11 cellular contexts compared by ENCODE assay signal in the genomic region with DNA sequence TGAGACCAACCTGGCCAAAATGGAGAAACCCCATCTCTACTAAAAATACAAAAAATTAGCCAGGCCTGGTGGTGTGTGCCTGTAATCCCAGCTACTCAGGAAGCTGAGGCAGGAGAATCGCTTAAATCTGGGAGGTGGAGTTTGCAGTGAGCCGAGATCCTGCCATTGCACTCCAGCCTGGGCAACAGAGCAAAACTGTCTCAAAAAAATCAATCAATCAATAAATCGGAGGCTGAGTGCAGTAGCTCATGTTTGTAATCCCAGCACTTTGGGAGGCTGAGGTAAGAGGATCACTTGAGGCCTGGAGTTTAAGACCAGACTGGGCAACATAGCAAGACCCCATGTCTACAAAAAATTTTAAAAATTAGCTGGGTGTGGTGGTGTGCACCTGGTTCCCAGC. TPM values are rescaled to one million over a fixed set of nuclear protein-coding genes. Genes with fewer than 3 reads are reported as not detected.
A peak's percentile ranks its signal among the peaks of the same experiment; 100 is the strongest.
DNase-seq lines count a peak whose midpoint lies in the region; ATAC-seq, FAIRE-seq and TF ChIP-seq lines count a peak whose summit lies in the region.
"Not testable (repeated sequence)": the region's sequence is repeated elsewhere in the genome, so short reads cannot be mapped to it uniquely, and the experiment has no call there.
"Had no signal": no experiment of that assay in that cellular context is flagged by ENCODE, and none has a peak within 500 bp of the region (broad histone marks: within the 10 kb centered on the region; RNA-seq: fewer than 3 reads in every experiment).

No MANE protein-coding gene starts in this region.

- H3K4me1 ChIP-seq in HUES48 (ENCODE audit: control insufficient read depth, insufficient read depth, low read length): peaks cover 24% of the 10 kb centered on the region
- H3K4me1 ChIP-seq in H1 (replicated peaks in 1 of 4; ENCODE audit: control insufficient read depth in 3 of 4, insufficient read depth in 4 of 4, low read length in 3 of 4): not testable (repeated sequence)

- H3K4me2 ChIP-seq in H1 (ENCODE audit: insufficient read depth in 1 of 2, low read depth in 2 of 2, low read length in 2 of 2): not testable (repeated sequence)

- H2BK20ac ChIP-seq in H1 (ENCODE audit: low read length): not testable (repeated sequence)

- H3K27ac ChIP-seq in 22Rv1 (peak overlapping the region; percentile 53), HUES48 (ENCODE audit: low read depth, low read length) (peak overlapping the region; percentile 30)
- not testable (repeated sequence) for H3K27ac ChIP-seq in H1 (ENCODE audit: low read depth, low read length)

- not testable (repeated sequence) for H3K23me2 ChIP-seq in H1 (ENCODE audit: low read depth, low read length)

- H3K79me1 ChIP-seq in H1 (ENCODE audit: low read depth, low read length): not testable (repeated sequence)

- POLR2A ChIA-PET in H1 (lab: Charles Lee; ENCODE audit: partially characterized antibody): interaction anchor here (0.8 to 18.6 kb wide), 14 partner anchors 15 to 885 kb away, joined by 3 to 771 read pairs (median 4); partner anchors contain the start of genes RPSA and SLC25A38

- FAIRE-seq in H1 (lab: Jason Lieb, UNC): not testable (repeated sequence)

- not testable (repeated sequence) for H4K8ac ChIP-seq in H1 (ENCODE audit: extremely low read depth, insufficient read depth, low read length)

- H3K27me3 ChIP-seq in HUES48 (ENCODE audit: control insufficient read depth, insufficient read depth, low read length); H1 (replicated peaks in 1 of 4; ENCODE audit: control insufficient read depth in 3 of 4, extremely low read depth in 1 of 4, insufficient read depth in 3 of 4, low read length in 3 of 4): not testable (repeated sequence)

- H2AK5ac ChIP-seq in H1 (ENCODE audit: low read depth, low read length): not testable (repeated sequence)

- not testable (repeated sequence) for H4K20me1 ChIP-seq in H1 (replicated peaks in 1 of 2; ENCODE audit: control insufficient read depth in 1 of 2, insufficient read depth in 2 of 2, low read length in 2 of 2)

- peaks cover 39% of the 10 kb centered on the region for H3K36me3 ChIP-seq in HUES48 (ENCODE audit: control insufficient read depth, insufficient read depth, low read length)
- H3K36me3 ChIP-seq in H1 (ENCODE audit: control insufficient read depth in 2 of 4, insufficient read depth in 4 of 4, low read length in 3 of 4): peaks cover 17 to 45% (median 34%) of the 10 kb centered on the region in 4 experiments

- not testable (repeated sequence) for H3K56ac ChIP-seq in H1 (replicated peaks; ENCODE audit: insufficient read length, low read depth, low read length)

- not testable (repeated sequence) for H4K5ac ChIP-seq in H1 (ENCODE audit: insufficient read length, low read depth, low read length)

- not testable (repeated sequence) for H3K27me3 Mint-ChIP-seq in T-helper 17 cell

- peak in 1 of 2 experiments; percentile 11; a peak in 1 of 3 replicates for TF ChIP-seq POLR2A in H1 (IDR thresholded peaks at IDR 0.05; ENCODE audit: control extremely low read depth in 1 of 2, low read depth in 2 of 2, low read length in 2 of 2)

- not testable (repeated sequence) for TF ChIP-seq EP300 in H1 (IDR thresholded peaks at IDR 0.05; ENCODE audit: borderline replicate concordance in 1 of 2, low read depth in 2 of 2, low read length in 2 of 2)

- not testable (repeated sequence) for H3K4ac ChIP-seq in H1 (replicated peaks; ENCODE audit: insufficient read length, low read depth, low read length)

- not testable (repeated sequence) for TF ChIP-seq CTCF in 22Rv1 (IDR thresholded peaks at IDR 0.05); H1 (IDR thresholded peaks at IDR 0.05; ENCODE audit: control extremely low read depth in 1 of 3, insufficient read depth in 1 of 3, low read depth in 1 of 3, low read length in 3 of 3)

- H2BK5ac ChIP-seq in H1 (ENCODE audit: low read depth, low read length): not testable (repeated sequence)

- H2BK120ac ChIP-seq in H1 (replicated peaks; ENCODE audit: low read depth, low read length): not testable (repeated sequence)

- peak; percentile 33 for DNase-seq in DMS 273 (lab: John Stamatoyannopoulos, UW; ENCODE audit: unreplicated experiment)
- DNase-seq in T-helper 17 cell; activated naive CD4-positive, alpha-beta T cell treated with anti-CD3 and anti-CD28 coated beads, Interleukin-2, amount 50 U/mL, for 72 hours (ENCODE audit: low spot score in 2 of 2); H1 (ENCODE audit: low read depth in 1 of 2, low spot score in 2 of 2); stimulated activated effector memory CD8-positive, alpha-beta T cell treated with anti-CD3 and anti-CD28 coated beads, Interleukin-12 subunit alpha, Interleukin-12 subunit beta, amount 100 ng/mL, for 72 hours (ENCODE audit: low spot score in 2 of 2): not testable (repeated sequence)
- DNase-seq in activated CD8-positive, alpha-beta memory T cell treated with anti-CD3 and anti-CD28 coated beads for 24 hours: peak; percentile 67

- H3K23ac ChIP-seq in H1 (ENCODE audit: insufficient read length): not testable (repeated sequence)

- H3K18ac ChIP-seq in H1 (ENCODE audit: extremely low read depth, low read length): not testable (repeated sequence)

- not testable (repeated sequence) for TF ChIP-seq RAD21 in H1 (IDR thresholded peaks at IDR 0.05 in 1 of 2, conservative IDR thresholded peaks at IDR 0.05 in 1 of 2; ENCODE audit: low read depth in 2 of 2, low read length in 2 of 2)

- not testable (repeated sequence) for H2AFZ ChIP-seq in H1 (ENCODE audit: low read length)

- H3K9me3 Mint-ChIP-seq in activated naive CD4-positive, alpha-beta T cell treated with anti-CD3 and anti-CD28 coated beads, Interleukin-2, amount 50 U/mL, for 72 hours; stimulated activated effector memory CD8-positive, alpha-beta T cell treated with anti-CD3 and anti-CD28 coated beads, Interleukin-12 subunit alpha, Interleukin-12 subunit beta, amount 100 ng/mL, for 72 hours: not testable (repeated sequence)

- H3K14ac ChIP-seq in H1 (ENCODE audit: insufficient read length): not testable (repeated sequence)

- WGBS in H1 (ENCODE audit: extremely low coverage in 1 of 2, insufficient coverage in 1 of 2, insufficient read length in 1 of 2, insufficient replicate concordance in 2 of 2, low coverage in 1 of 2, low lambda C conversion rate in 2 of 2, missing lambda C conversion rate in 1 of 2), 2 experiments: 94% methylated on average over 3 of the region's 3 CpGs; no CpG with 5 or more reads in 1 of the 2 experiments

- peaks cover 24% of the 10 kb centered on the region for H3K4me1 Mint-ChIP-seq in T-helper 17 cell
- peaks cover 31% of the 10 kb centered on the region for H3K4me1 Mint-ChIP-seq in stimulated activated effector memory CD8-positive, alpha-beta T cell treated with anti-CD3 and anti-CD28 coated beads, Interleukin-12 subunit alpha, Interleukin-12 subunit beta, amount 100 ng/mL, for 72 hours

- CTCF ChIA-PET in H1 (lab: Charles Lee; ENCODE audit: partially characterized antibody): interaction anchor here (1.1 to 3.7 kb wide), 10 partner anchors 8 to 83 kb away, joined by 3 to 30 read pairs (median 6); partner anchors contain the start of gene RPSA

- not testable (repeated sequence) for H3K9me3 ChIP-seq in HUES48 (ENCODE audit: control insufficient read depth, insufficient read depth, low read length); T-helper 17 cell (ENCODE audit: control insufficient read depth, low read length, poor library complexity, severe bottlenecking); H1 (ENCODE audit: insufficient read depth in 2 of 2, low read depth in 1 of 2, low read length in 1 of 2)

- not testable (repeated sequence) for H3K9ac ChIP-seq in HUES48 (ENCODE audit: low read depth, low read length); H1 (replicated peaks in 1 of 4; ENCODE audit: extremely low read depth in 1 of 4, low read depth in 3 of 4, low read length in 3 of 4)

- H4K91ac ChIP-seq in H1 (replicated peaks; ENCODE audit: insufficient read length, low read length): not testable (repeated sequence)

- not testable (repeated sequence) for H3K79me2 ChIP-seq in H1 (ENCODE audit: control insufficient read depth in 1 of 2, insufficient read depth in 2 of 2, low read length in 2 of 2)

- H3K27ac Mint-ChIP-seq in T-helper 17 cell: peak overlapping the region; percentile 84
- peak overlapping the region; percentile 70 to 77 for H3K27ac Mint-ChIP-seq in activated naive CD4-positive, alpha-beta T cell treated with anti-CD3 and anti-CD28 coated beads, Interleukin-2, amount 50 U/mL, for 72 hours
- peak overlapping the region; percentile 85 for H3K27ac Mint-ChIP-seq in stimulated activated effector memory CD8-positive, alpha-beta T cell treated with anti-CD3 and anti-CD28 coated beads, Interleukin-12 subunit alpha, Interleukin-12 subunit beta, amount 100 ng/mL, for 72 hours

- not testable (repeated sequence) for H3K4me3 ChIP-seq in HUES48 (ENCODE audit: low read depth, low read length); H1 (ENCODE audit: extremely low read depth in 1 of 4, insufficient read depth in 2 of 4, low read depth in 3 of 4, low read length in 4 of 4)

- H3K36me3 Mint-ChIP-seq in T-helper 17 cell (ENCODE audit: low read depth): not testable (repeated sequence)
- peaks cover 24 to 31% of the 10 kb centered on the region in 2 donors for H3K36me3 Mint-ChIP-seq in activated naive CD4-positive, alpha-beta T cell treated with anti-CD3 and anti-CD28 coated beads, Interleukin-2, amount 50 U/mL, for 72 hours
- peaks cover 59% of the 10 kb centered on the region for H3K36me3 Mint-ChIP-seq in stimulated activated effector memory CD8-positive, alpha-beta T cell treated with anti-CD3 and anti-CD28 coated beads, Interleukin-12 subunit alpha, Interleukin-12 subunit beta, amount 100 ng/mL, for 72 hours

- H2BK12ac ChIP-seq in H1 (ENCODE audit: low read depth, low read length): not testable (repeated sequence)

- not testable (repeated sequence) for H2BK15ac ChIP-seq in H1 (ENCODE audit: low read length)

- peak overlapping the region; percentile 64 for H3K4me3 Mint-ChIP-seq in T-helper 17 cell
- not testable (repeated sequence) for H3K4me3 Mint-ChIP-seq in stimulated activated effector memory CD8-positive, alpha-beta T cell treated with anti-CD3 and anti-CD28 coated beads, Interleukin-12 subunit alpha, Interleukin-12 subunit beta, amount 100 ng/mL, for 72 hours

- not testable (repeated sequence) for ATAC-seq in T-helper 17 cell; activated naive CD4-positive, alpha-beta T cell treated with anti-CD3 and anti-CD28 coated beads, Interleukin-2, amount 50 U/mL, for 72 hours; stimulated activated effector memory CD8-positive, alpha-beta T cell treated with anti-CD3 and anti-CD28 coated beads, Interleukin-12 subunit alpha, Interleukin-12 subunit beta, amount 100 ng/mL, for 72 hours

RNA-seq across cellular contexts. Expression of gene RPSA, which starts 8.8 kb away (rescaled TPM):
- 1,000 to 10,000 TPM; 1,939 to 2,030 TPM for total RNA-seq in T-helper 17 cell
- 1,000 to 10,000 TPM; 2,574 to 3,520 TPM for total RNA-seq in activated naive CD4-positive, alpha-beta T cell treated with anti-CD3 and anti-CD28 coated beads, Interleukin-2, amount 50 U/mL, for 72 hours
- total RNA-seq in H1 (2021; fragmentation: NEBNext Ultra II Directional; extraction: Animal tissue kit (Norgen Biotek cat#: 25700)): 2,661 and 2,701 TPM in 2 replicates
- 6,179 and 7,468 TPM in 2 replicates for polyA plus RNA-seq in H1 (2011; rRNA removed)
- 5,894 TPM for polyA plus RNA-seq in H1 (2011; cell fraction: cytosol; rRNA removed)
- polyA plus RNA-seq in H1 (2011; cell fraction: nucleus; rRNA removed): 4,842 TPM
- polyA plus RNA-seq in H1 (2012, experiment 1 of 2): 3,669 to 3,863 TPM (median 3,701 TPM) in 4 replicates
- 4,373 TPM for polyA plus RNA-seq in H1 (2012, experiment 2 of 2)
- polyA plus RNA-seq in H1 (2013, experiment 1 of 2): 2,392 TPM
- 2,410 TPM for polyA plus RNA-seq in H1 (2013, experiment 2 of 2)
- polyA minus RNA-seq in H1 (2011; rRNA and poly(A)+ RNA removed): 2,760 and 3,109 TPM in 2 replicates
- polyA minus RNA-seq in H1 (2011; cell fraction: cytosol; rRNA and poly(A)+ RNA removed): 967 TPM
- 1,051 TPM for polyA minus RNA-seq in H1 (2011; cell fraction: nucleus; rRNA and poly(A)+ RNA removed)

RNA-seq across cellular contexts. Expression of gene SLC25A38, which starts 32.1 kb away (rescaled TPM):
- 10 to 100 TPM; 39.9 to 55.4 TPM for total RNA-seq in T-helper 17 cell
- total RNA-seq in activated naive CD4-positive, alpha-beta T cell treated with anti-CD3 and anti-CD28 coated beads, Interleukin-2, amount 50 U/mL, for 72 hours: 10 to 100 TPM; 21.2 to 25.3 TPM
- total RNA-seq in H1 (2021; fragmentation: NEBNext Ultra II Directional; extraction: Animal tissue kit (Norgen Biotek cat#: 25700)): 37.3 and 41.2 TPM in 2 replicates
- 45.8 and 49.9 TPM in 2 replicates for polyA plus RNA-seq in H1 (2011; rRNA removed)
- 47.5 TPM for polyA plus RNA-seq in H1 (2011; cell fraction: cytosol; rRNA removed)
- polyA plus RNA-seq in H1 (2011; cell fraction: nucleus; rRNA removed): 61.3 TPM
- polyA plus RNA-seq in H1 (2012, experiment 1 of 2): 39.7 to 42.3 TPM (median 40.9 TPM) in 4 replicates
- polyA plus RNA-seq in H1 (2012, experiment 2 of 2): 52.9 TPM
- polyA plus RNA-seq in H1 (2013, experiment 1 of 2): 30.1 TPM
- 28.8 TPM for polyA plus RNA-seq in H1 (2013, experiment 2 of 2)
- polyA minus RNA-seq in H1 (2011; rRNA and poly(A)+ RNA removed): 54.0 and 57.1 TPM in 2 replicates
- 33.5 TPM for polyA minus RNA-seq in H1 (2011; cell fraction: cytosol; rRNA and poly(A)+ RNA removed)
- polyA minus RNA-seq in H1 (2011; cell fraction: nucleus; rRNA and poly(A)+ RNA removed): 26.5 TPM

RNA-seq across cellular contexts. Expression of gene MOBP, which starts 52.2 kb away (rescaled TPM):
- total RNA-seq in T-helper 17 cell: not detected
- total RNA-seq in activated naive CD4-positive, alpha-beta T cell treated with anti-CD3 and anti-CD28 coated beads, Interleukin-2, amount 50 U/mL, for 72 hours: not detected
- 0.10 and 0.50 TPM in 2 replicates for total RNA-seq in H1 (2021; fragmentation: NEBNext Ultra II Directional; extraction: Animal tissue kit (Norgen Biotek cat#: 25700))
- 0.06 and 0.24 TPM in 2 replicates for polyA plus RNA-seq in H1 (2011; rRNA removed)
- polyA plus RNA-seq in H1 (2011; cell fraction: cytosol; rRNA removed): 0.03 TPM
- 0.10 TPM for polyA plus RNA-seq in H1 (2011; cell fraction: nucleus; rRNA removed)
- 0.09 to 0.11 TPM in 2 of 4 replicates, not detected in the others for polyA plus RNA-seq in H1 (2012, experiment 1 of 2)
- polyA plus RNA-seq in H1 (2012, experiment 2 of 2): not detected
- polyA plus RNA-seq in H1 (2013, experiment 1 of 2): 0.08 TPM
- 0.17 TPM for polyA plus RNA-seq in H1 (2013, experiment 2 of 2)
- polyA minus RNA-seq in H1 (2011; rRNA and poly(A)+ RNA removed): not detected in 2 replicates
- polyA minus RNA-seq in H1 (2011; cell fraction: cytosol; rRNA and poly(A)+ RNA removed): not detected
- polyA minus RNA-seq in H1 (2011; cell fraction: nucleus; rRNA and poly(A)+ RNA removed): not detected
- total RNA-seq: LHCN-M2 had no signal
- polyA plus RNA-seq: BJ, SK-N-SH had no signal
